3 cellular contexts compared by ENCODE assay signal in the genomic region with DNA sequence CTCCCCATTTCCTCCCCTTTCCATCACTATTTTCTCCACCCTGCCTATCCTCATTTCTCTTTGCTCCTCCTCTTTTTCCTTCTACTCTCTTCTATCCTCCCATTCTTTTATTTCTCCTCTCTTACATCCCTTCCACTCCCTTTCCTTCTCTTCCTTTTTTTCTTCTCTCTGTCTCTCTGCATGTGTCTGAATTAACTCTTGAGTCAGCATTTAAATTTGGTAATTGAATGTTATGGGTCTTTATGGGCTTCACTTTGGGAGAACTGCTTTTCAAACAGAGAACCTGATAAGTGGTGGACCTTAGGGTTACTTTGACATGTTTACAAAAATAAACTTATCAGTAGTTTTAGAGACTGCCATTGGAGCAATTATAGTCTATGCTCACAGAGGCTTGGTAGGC.
TF ChIP-seq lines count a peak whose summit lies in the region.

No MANE protein-coding gene starts in this region.

TF ChIP-seq in HepG2, 621 proteins besides CTCF, POLR2A, EP300 and RAD21 (continued from another document):
- TF ChIP-seq, protein P1, sequence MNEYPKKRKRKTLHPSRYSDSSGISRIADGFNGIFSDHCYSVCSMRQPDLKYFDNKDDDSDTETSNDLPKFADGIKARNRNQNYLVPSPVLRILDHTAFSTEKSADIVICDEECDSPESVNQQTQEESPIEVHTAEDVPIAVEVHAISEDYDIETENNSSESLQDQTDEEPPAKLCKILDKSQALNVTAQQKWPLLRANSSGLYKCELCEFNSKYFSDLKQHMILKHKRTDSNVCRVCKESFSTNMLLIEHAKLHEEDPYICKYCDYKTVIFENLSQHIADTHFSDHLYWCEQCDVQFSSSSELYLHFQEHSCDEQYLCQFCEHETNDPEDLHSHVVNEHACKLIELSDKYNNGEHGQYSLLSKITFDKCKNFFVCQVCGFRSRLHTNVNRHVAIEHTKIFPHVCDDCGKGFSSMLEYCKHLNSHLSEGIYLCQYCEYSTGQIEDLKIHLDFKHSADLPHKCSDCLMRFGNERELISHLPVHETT (CRISPR knock-in tag; conservative IDR thresholded peaks at IDR 0.05): no peak
- no peak for TF ChIP-seq ZNF10 (CRISPR knock-in tag; IDR thresholded peaks at IDR 0.05; ENCODE audit: borderline replicate concordance, low read depth)
- peak; percentile 2 to 60; a peak in 2 of 4 replicates for TF ChIP-seq MAFK (conservative IDR thresholded peaks at IDR 0.05 in 1 of 2, IDR thresholded peaks at IDR 0.05 in 1 of 2; ENCODE audit: low read length in 2 of 2)
- no peak for TF ChIP-seq AGO2 (optimal IDR thresholded peaks at IDR 0.05; ENCODE audit: low read depth, low read length)
- TF ChIP-seq MAFF (IDR thresholded peaks at IDR 0.05; ENCODE audit: low read depth, low read length): 0 out of 2 replicates have a peak, but pooled peaks have one; percentile 33
- TF ChIP-seq HNRNPH1 (optimal IDR thresholded peaks at IDR 0.05; ENCODE audit: low read depth, low read length): no peak

TF ChIP-seq in A549, 52 proteins besides CTCF, POLR2A, EP300 and RAD21 (continued from another document):
- TF ChIP-seq JUNB (IDR thresholded peaks at IDR 0.05) (no peak), MAFK (IDR thresholded peaks at IDR 0.05; ENCODE audit: partially characterized antibody) (peak; percentile 60)
TF ChIP-seq in A549: peak in this region for 1.

TF ChIP-seq in K562, 482 proteins besides CTCF, POLR2A, EP300 and RAD21 (continued from another document):
- TF ChIP-seq BRCA1 (IDR thresholded peaks at IDR 0.05) (no peak), BRCA1 (CRISPR knock-in tag; IDR thresholded peaks at IDR 0.05) (no peak)
